In genomic region chr7:134690016-134690415, GRCh38 we compare ENCODE assay signal across 1 cellular context.
TF ChIP-seq lines count a peak whose summit lies in the region.

No MANE protein-coding gene starts in this region.

TF ChIP-seq in K562, 482 proteins besides CTCF, POLR2A, EP300 and RAD21:
- TF ChIP-seq CHAMP1 (IDR thresholded peaks at IDR 0.05), result no peak
- peak; percentile 15; the same call in 1 of the 2 replicates for TF ChIP-seq TFE3 (CRISPR knock-in tag; IDR thresholded peaks at IDR 0.05)
